Comparison of ENCODE assay signal across 8 cellular contexts in the genomic region with DNA sequence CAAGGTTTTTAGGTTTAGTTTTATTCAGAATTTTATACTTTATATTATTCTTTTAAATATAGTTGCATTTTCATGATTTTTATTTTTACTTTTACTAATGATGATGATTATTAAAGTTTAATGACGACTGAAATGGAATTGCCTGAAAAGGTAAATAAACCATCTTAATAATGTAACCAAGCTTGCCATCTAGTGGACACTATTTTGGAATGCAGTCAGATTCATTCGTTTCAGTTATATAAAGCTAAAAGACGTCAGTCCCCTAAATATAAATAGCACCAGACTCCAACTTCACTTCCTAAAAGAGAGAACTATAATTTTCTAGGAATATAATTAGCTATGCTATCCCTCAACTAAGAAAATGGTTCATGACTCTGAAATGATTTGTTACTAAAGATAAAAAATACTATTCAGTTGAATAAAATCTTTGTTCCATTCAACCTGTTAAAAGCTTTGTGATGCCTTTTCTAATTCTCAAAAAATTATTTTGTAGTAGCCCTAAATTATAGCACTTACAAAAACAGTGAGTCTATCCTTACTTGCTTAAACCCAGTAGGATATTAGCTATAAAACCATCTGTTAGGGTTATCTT. TPM values are rescaled to one million over a fixed set of nuclear protein-coding genes. Genes with fewer than 3 reads are reported as not detected.
DNase-seq lines count a peak whose midpoint lies in the region; ATAC-seq and TF ChIP-seq lines count a peak whose summit lies in the region.

No MANE protein-coding gene starts in this region.

- no peak overlapping the region for H3K27ac Mint-ChIP-seq in neural crest cell (ENCODE audit: unreplicated experiment)

- intact Hi-C loops in esophagus squamous epithelium (cut with DNase I) = no loop called here

- H3K27me3 ChIP-seq in DND-41 (ENCODE audit: insufficient read depth, low read length, poor library complexity) (no peaks in the 10 kb centered on the region), esophagus squamous epithelium (no peaks in the 10 kb centered on the region)

- H3K27ac ChIP-seq in DND-41 (ENCODE audit: low read length) (no peak overlapping the region), esophagus squamous epithelium (peak overlapping the region in 1 of 4 donors; percentile 21)

- H3K27me3 Mint-ChIP-seq in neural crest cell (ENCODE audit: low read depth) = no peaks in the 10 kb centered on the region
- no peaks in the 10 kb centered on the region for H3K27me3 Mint-ChIP-seq in activated T-cell treated with anti-CD3 and anti-CD28 coated beads, Interleukin-2, amount 50 U/mL, for 4 hours (ENCODE audit: low read depth)

- H3K36me3 Mint-ChIP-seq in neural crest cell (ENCODE audit: low read depth) = peaks cover 3% of the 10 kb centered on the region
- no peaks in the 10 kb centered on the region for H3K36me3 Mint-ChIP-seq in activated T-cell treated with anti-CD3 and anti-CD28 coated beads, Interleukin-2, amount 50 U/mL, for 4 hours (ENCODE audit: insufficient read depth)

- no peaks in the 10 kb centered on the region for H3K9me3 Mint-ChIP-seq in neural crest cell
- no peaks in the 10 kb centered on the region for H3K9me3 Mint-ChIP-seq in activated T-cell treated with anti-CD3 and anti-CD28 coated beads, Interleukin-2, amount 50 U/mL, for 4 hours

- H3K4me2 ChIP-seq in DND-41 (ENCODE audit: insufficient read depth, low read length) = no peak overlapping the region

- H3K9ac ChIP-seq in DND-41 (ENCODE audit: low read depth, low read length) = no peak overlapping the region

- no peaks in the 10 kb centered on the region for H3K4me1 Mint-ChIP-seq in neural crest cell
- H3K4me1 Mint-ChIP-seq in activated T-cell treated with anti-CD3 and anti-CD28 coated beads, Interleukin-2, amount 50 U/mL, for 4 hours (ENCODE audit: low read depth) = peaks cover 2% of the 10 kb centered on the region

- no peaks in the 10 kb centered on the region for H4K20me1 ChIP-seq in DND-41 (ENCODE audit: insufficient read depth, low read length)

- TF ChIP-seq CTCF in DND-41 (IDR thresholded peaks at IDR 0.05; ENCODE audit: borderline replicate concordance, extremely low read depth, low read length, poor library complexity, severe bottlenecking) (peak; percentile 66), esophagus squamous epithelium (IDR thresholded peaks at IDR 0.05) (peak; percentile 40 to 79 (median 66)), neural crest cell (conservative IDR thresholded peaks at IDR 0.05) (peak; percentile 85)

- ATAC-seq in DND-41 (ENCODE audit: insufficient read depth, low read depth) (no peak), HG03565 (IDR thresholded peaks at IDR 0.05; ENCODE audit: unreplicated experiment) (peak; percentile 53), GM21515 (IDR thresholded peaks at IDR 0.05; ENCODE audit: unreplicated experiment) (no peak), GM19467 (IDR thresholded peaks at IDR 0.05; ENCODE audit: unreplicated experiment) (no peak)
- ATAC-seq in activated T-cell treated with anti-CD3 and anti-CD28 coated beads, Interleukin-2, amount 50 U/mL, for 4 hours = no peak

- no peaks in the 10 kb centered on the region for H3K4me1 ChIP-seq in DND-41 (ENCODE audit: insufficient read depth, low read length)
- peaks cover 0 to 5% (median 0%) of the 10 kb centered on the region in 3 donors for H3K4me1 ChIP-seq in esophagus squamous epithelium

- DNase-seq in DND-41 (no peak), RKO (ENCODE audit: low spot score) (peak; percentile 77), esophagus squamous epithelium (lab: John Stamatoyannopoulos, UW) (no peak), neural crest cell (ENCODE audit: low read depth, low spot score) (no peak)
- DNase-seq in activated T-cell treated with anti-CD3 and anti-CD28 coated beads, Interleukin-2, amount 50 U/mL, for 4 hours = no peak

- no peak overlapping the region for H3K4me3 ChIP-seq in DND-41 (ENCODE audit: low read depth in 1 of 2, low read length in 2 of 2)
- no peak overlapping the region for H3K4me3 ChIP-seq in esophagus squamous epithelium

- no peak overlapping the region for H3K4me3 Mint-ChIP-seq in neural crest cell
- H3K4me3 Mint-ChIP-seq in activated T-cell treated with anti-CD3 and anti-CD28 coated beads, Interleukin-2, amount 50 U/mL, for 4 hours = no peak overlapping the region

- WGBS in esophagus squamous epithelium, 2 donors = 0 to 2% methylated on average over 3 of the region's 3 CpGs

- H3K79me2 ChIP-seq in DND-41 (ENCODE audit: insufficient read depth, low read length) = no peaks in the 10 kb centered on the region

- no peaks in the 10 kb centered on the region for H3K9me3 ChIP-seq in DND-41 (ENCODE audit: insufficient read depth, low read length, severe bottlenecking)
- H3K9me3 ChIP-seq in esophagus squamous epithelium = no peaks in the 10 kb centered on the region

- H3K36me3 ChIP-seq in DND-41 (ENCODE audit: insufficient read depth, low read length) (no peaks in the 10 kb centered on the region), esophagus squamous epithelium (no peaks in the 10 kb centered on the region)

- TF ChIP-seq POLR2A in esophagus squamous epithelium (IDR thresholded peaks at IDR 0.05) = no peak

- H2AFZ ChIP-seq in DND-41 (ENCODE audit: low read depth, low read length) = no peak overlapping the region

RNA-seq across cellular contexts. Expression of a gene that starts 19.9 kb away (rescaled TPM):
- total RNA-seq in esophagus squamous epithelium (10 to 100 TPM in 3 of 4 donors, 1 to 10 TPM in 1; 9.8 to 17.2 (median 12.8) TPM), neural crest cell (12.1 and 14.1 TPM in 2 replicates)
- total RNA-seq in activated T-cell treated with anti-CD3 and anti-CD28 coated beads, Interleukin-2, amount 50 U/mL, for 4 hours = 10 to 100 TPM; 14.9 to 17.1 (median 16.6) TPM

RNA-seq across cellular contexts. Expression of a gene that starts 20.2 kb away (rescaled TPM):
- total RNA-seq in esophagus squamous epithelium (10 to 100 TPM; 12.3 to 22.2 (median 20.2) TPM), neural crest cell (42.0 and 48.9 TPM in 2 replicates)
- total RNA-seq in activated T-cell treated with anti-CD3 and anti-CD28 coated beads, Interleukin-2, amount 50 U/mL, for 4 hours = 10 to 100 TPM; 30.1 to 33.2 (median 32.8) TPM

RNA-seq across cellular contexts. Expression of a gene that starts 59.2 kb away (rescaled TPM):
- total RNA-seq in esophagus squamous epithelium (10 to 100 TPM in 3 of 4 donors, 1 to 10 TPM in 1; 7.5 to 31.3 (median 15.7) TPM), neural crest cell (61.9 and 63.6 TPM in 2 replicates)
- 1 to 10 TPM; 5.0 to 7.4 (median 5.6) TPM for total RNA-seq in activated T-cell treated with anti-CD3 and anti-CD28 coated beads, Interleukin-2, amount 50 U/mL, for 4 hours
